ENCODE assay signal across 9 cellular contexts in the genomic region with DNA sequence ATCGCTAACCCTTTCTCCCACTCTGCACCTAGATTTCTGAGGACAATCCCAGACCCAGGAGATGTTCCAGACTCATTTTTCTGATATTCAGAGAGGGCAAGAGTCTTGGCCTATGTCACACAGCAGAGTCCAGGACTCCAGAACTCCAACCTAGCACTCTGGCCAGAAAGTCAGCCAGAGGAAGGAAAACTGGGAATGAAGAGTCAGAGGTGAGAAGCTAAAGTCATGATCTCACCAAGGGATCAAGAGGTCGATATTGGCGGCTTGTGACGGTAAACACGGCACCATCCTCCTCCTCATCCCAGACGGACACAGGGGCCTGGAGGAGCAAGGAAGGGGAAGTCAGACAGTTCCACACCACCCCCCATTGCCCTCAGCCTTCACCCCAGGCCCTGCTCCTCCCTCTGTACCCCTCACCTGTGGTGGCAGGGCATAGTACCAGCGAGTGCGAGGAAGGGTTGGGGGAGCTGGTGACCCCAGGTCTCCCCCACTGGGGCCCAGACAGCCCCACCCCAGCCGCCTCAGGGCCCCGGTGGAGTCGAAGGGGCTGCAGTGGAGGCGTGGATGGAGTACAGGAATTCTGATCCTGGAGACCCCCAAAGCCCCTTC. TPM values are rescaled to one million over a fixed set of nuclear protein-coding genes. Genes with fewer than 3 reads are reported as not detected.
A peak's percentile ranks its signal among the peaks of the same experiment; 100 is the strongest.
DNase-seq lines count a peak whose midpoint lies in the region; ATAC-seq, FAIRE-seq and TF ChIP-seq lines count a peak whose summit lies in the region.
"Had no signal": no experiment of that assay in that cellular context is flagged by ENCODE, and none has a peak within 500 bp of the region (broad histone marks: within the 10 kb centered on the region; RNA-seq: fewer than 3 reads in every experiment).

No MANE protein-coding gene starts in this region.

- peaks cover 26% of the 10 kb centered on the region for H3K79me2 ChIP-seq in astrocyte (ENCODE audit: insufficient read depth, low read length)

- no peak for TF ChIP-seq POLR2A in suprapubic skin (IDR thresholded peaks at IDR 0.05)

- no peak for TF ChIP-seq EP300 in suprapubic skin (IDR thresholded peaks at IDR 0.05)

- peaks cover 6% of the 10 kb centered on the region for H3K36me3 ChIP-seq in astrocyte (ENCODE audit: insufficient read depth, low read length)
- H3K36me3 ChIP-seq in left lung: peaks cover 0 to 64% of the 10 kb centered on the region in 2 donors
- peaks cover 44% of the 10 kb centered on the region for H3K36me3 ChIP-seq in suprapubic skin

- intact Hi-C loops in left lung (cut with DNase I): no loop called here

- H3K4me1 Mint-ChIP-seq in T-helper 1 cell treated with Interleukin-12 subunit alpha and Interleukin-12 subunit beta and Interleukin-4 antibody, amounts not matched to agents 30 μg/mL and 1 μg/mL, for 36 hours (ENCODE audit: low read depth): peaks cover 28% of the 10 kb centered on the region
- peaks cover 7% of the 10 kb centered on the region for H3K4me1 Mint-ChIP-seq in astrocyte (ENCODE audit: low read depth, unreplicated experiment)

- 70% methylated on average over 6 of the region's 12 CpGs for WGBS in suprapubic skin

- H2AFZ ChIP-seq in astrocyte (ENCODE audit: low read depth, low read length): peak overlapping the region; percentile 54

- H3K4me2 ChIP-seq in astrocyte (ENCODE audit: low read length): peak overlapping the region; percentile 99

- peak overlapping the region; percentile 65 for H3K4me3 Mint-ChIP-seq in T-helper 1 cell treated with Interleukin-12 subunit alpha and Interleukin-12 subunit beta and Interleukin-4 antibody, amounts not matched to agents 30 μg/mL and 1 μg/mL, for 36 hours
- peak overlapping the region; percentile 97 for H3K4me3 Mint-ChIP-seq in astrocyte (ENCODE audit: unreplicated experiment)

- DNase-seq in T-helper 1 cell: no peak
- DNase-seq in astrocyte (ENCODE audit: low read depth): no peak
- no peak for DNase-seq in left lung
- peak in 1 of 2 donors; percentile 70 for DNase-seq in suprapubic skin (ENCODE audit: low spot score in 2 of 2)
- DNase-seq in iPS-NIHi7 (ENCODE audit: extremely low spot score): no peak
- DNase-seq: cortex of kidney had no signal

- FAIRE-seq in astrocyte (lab: Jason Lieb, UNC): no peak

- H3K27ac ChIP-seq in astrocyte (ENCODE audit: low read depth, low read length) (no peak overlapping the region), left lung (peak overlapping the region; percentile 97), suprapubic skin (peak overlapping the region; percentile 96)

- peaks cover 37% of the 10 kb centered on the region for H3K36me3 Mint-ChIP-seq in T-helper 1 cell treated with Interleukin-12 subunit alpha and Interleukin-12 subunit beta and Interleukin-4 antibody, amounts not matched to agents 30 μg/mL and 1 μg/mL, for 36 hours (ENCODE audit: low read depth)
- peaks cover 9% of the 10 kb centered on the region for H3K36me3 Mint-ChIP-seq in astrocyte (ENCODE audit: low read depth, unreplicated experiment)

- no peaks in the 10 kb centered on the region for H3K9me3 Mint-ChIP-seq in T-helper 1 cell treated with Interleukin-12 subunit alpha and Interleukin-12 subunit beta and Interleukin-4 antibody, amounts not matched to agents 30 μg/mL and 1 μg/mL, for 36 hours
- no peaks in the 10 kb centered on the region for H3K9me3 Mint-ChIP-seq in astrocyte (ENCODE audit: unreplicated experiment)

- H3K27me3 Mint-ChIP-seq in T-helper 1 cell treated with Interleukin-12 subunit alpha and Interleukin-12 subunit beta and Interleukin-4 antibody, amounts not matched to agents 30 μg/mL and 1 μg/mL, for 36 hours (ENCODE audit: low read depth): no peaks in the 10 kb centered on the region
- no peaks in the 10 kb centered on the region for H3K27me3 Mint-ChIP-seq in astrocyte (ENCODE audit: low read depth, unreplicated experiment)

- H4K20me1 ChIP-seq in astrocyte (ENCODE audit: insufficient read depth, low read length): peaks cover 18% of the 10 kb centered on the region

- peak overlapping the region; percentile 55 for H3K27ac Mint-ChIP-seq in T-helper 1 cell treated with Interleukin-12 subunit alpha and Interleukin-12 subunit beta and Interleukin-4 antibody, amounts not matched to agents 30 μg/mL and 1 μg/mL, for 36 hours
- H3K27ac Mint-ChIP-seq in astrocyte (ENCODE audit: unreplicated experiment): no peak overlapping the region

- H3K9ac ChIP-seq in astrocyte (ENCODE audit: low read length): peak overlapping the region; percentile 92

- H3K4me3 ChIP-seq in astrocyte (ENCODE audit: insufficient read depth, low read depth, low read length) (peak overlapping the region; percentile 80), left lung (peak overlapping the region; percentile 61 to 65), suprapubic skin (peak overlapping the region; percentile 86)

- H3K9me3 ChIP-seq in astrocyte (ENCODE audit: insufficient read depth, low read depth, low read length) (no peaks in the 10 kb centered on the region), left lung (no peaks in the 10 kb centered on the region), suprapubic skin (no peaks in the 10 kb centered on the region)

- TF ChIP-seq CTCF in astrocyte (IDR thresholded peaks at IDR 0.05; ENCODE audit: insufficient read depth, low read depth, low read length) (no peak), left lung (IDR thresholded peaks at IDR 0.05) (no peak), suprapubic skin (IDR thresholded peaks at IDR 0.05) (no peak)

- no peak for ATAC-seq in left lung
- no peak for ATAC-seq in GM21576 (IDR thresholded peaks at IDR 0.05; ENCODE audit: unreplicated experiment)
- ATAC-seq in GM21825 (IDR thresholded peaks at IDR 0.05; ENCODE audit: unreplicated experiment): no peak

- H3K27me3 ChIP-seq in astrocyte (ENCODE audit: insufficient read depth, low read length): no peaks in the 10 kb centered on the region
- no peaks in the 10 kb centered on the region for H3K27me3 ChIP-seq in left lung
- no peaks in the 10 kb centered on the region for H3K27me3 ChIP-seq in suprapubic skin

- H3K4me1 ChIP-seq in astrocyte (ENCODE audit: insufficient read depth, low read length) (peaks cover 8% of the 10 kb centered on the region), left lung (peaks cover 12 to 47% of the 10 kb centered on the region in 2 donors), suprapubic skin (peaks cover 40% of the 10 kb centered on the region)

RNA-seq across cellular contexts. Expression of a gene that starts 1.8 kb away (rescaled TPM):
- total RNA-seq in astrocyte (36.5 and 38.9 TPM in 2 replicates), left lung (10 to 100 TPM; 83.3 to 94.6 TPM), suprapubic skin (100 to 1,000 TPM in 1 of 4 donors, 10 to 100 TPM in 3; 80.8 to 118 (median 96.6) TPM)

RNA-seq across cellular contexts. Expression of a gene that starts 7.5 kb away (rescaled TPM):
- total RNA-seq in astrocyte: 54.8 and 56.7 TPM in 2 replicates
- total RNA-seq in left lung: 10 to 100 TPM; 37.7 to 43.0 TPM
- total RNA-seq in suprapubic skin: 10 to 100 TPM; 20.5 to 31.5 (median 22.3) TPM

RNA-seq across cellular contexts. Expression of a gene that starts 7.9 kb away (rescaled TPM):
- total RNA-seq in astrocyte: 59.7 and 63.7 TPM in 2 replicates
- 10 to 100 TPM; 26.6 to 42.0 TPM for total RNA-seq in left lung
- 10 to 100 TPM; 41.3 to 67.2 (median 50.2) TPM for total RNA-seq in suprapubic skin

RNA-seq across cellular contexts. Expression of a gene that starts 17.0 kb away (rescaled TPM):
- 128 and 152 TPM in 2 replicates for total RNA-seq in astrocyte
- total RNA-seq in left lung: 100 to 1,000 TPM; 227 to 243 TPM
- 100 to 1,000 TPM in 3 of 4 donors, 10 to 100 TPM in 1; 91.5 to 132 (median 108) TPM for total RNA-seq in suprapubic skin

RNA-seq across cellular contexts. Expression of a gene that starts 20.0 kb away (rescaled TPM):
- total RNA-seq in astrocyte (1.5 and 1.8 TPM in 2 replicates), left lung (10 to 100 TPM; 12.7 to 12.9 TPM), suprapubic skin (10 to 100 TPM; 16.6 to 26.2 (median 18.2) TPM)
